In the genomic region with DNA sequence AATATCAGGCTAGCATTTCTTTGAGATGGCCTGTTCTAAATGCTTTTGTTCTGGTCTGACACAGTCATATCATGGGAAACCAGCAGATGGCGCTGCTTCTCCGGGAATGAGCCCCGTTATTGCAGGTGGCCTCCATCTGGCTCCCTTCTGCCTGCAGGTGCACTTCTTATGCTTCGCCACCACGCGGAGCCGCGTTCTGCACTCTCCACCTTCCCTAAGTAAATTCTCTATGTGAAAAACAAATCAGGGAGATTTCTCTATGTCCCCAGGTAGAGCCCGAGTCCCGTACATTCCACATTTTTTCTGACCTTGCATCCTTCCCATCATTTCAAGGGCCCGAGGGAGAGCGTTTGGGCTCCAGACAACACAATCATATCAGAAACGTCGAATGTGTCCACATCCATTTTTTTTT, we compare ENCODE assay signal across 8 cellular contexts. TPM values are rescaled to one million over a fixed set of nuclear protein-coding genes. Genes with fewer than 3 reads are reported as not detected.
DNase-seq lines count a peak whose midpoint lies in the region; ATAC-seq and TF ChIP-seq lines count a peak whose summit lies in the region.

No MANE protein-coding gene starts in this region.

- H2AFZ ChIP-seq in DND-41 (ENCODE audit: low read depth, low read length) (no peak overlapping the region), Karpas-422 (ENCODE audit: low read length) (no peak overlapping the region), PC-3 (ENCODE audit: low read length) (no peak overlapping the region)

- no peaks in the 10 kb centered on the region for H3K79me2 ChIP-seq in DND-41 (ENCODE audit: insufficient read depth, low read length)
- H3K79me2 ChIP-seq in Karpas-422 (ENCODE audit: low read length): no peaks in the 10 kb centered on the region
- H3K79me2 ChIP-seq in PC-3 (ENCODE audit: low read length): no peaks in the 10 kb centered on the region

- H3K27ac ChIP-seq in DND-41 (ENCODE audit: low read length) (no peak overlapping the region), Karpas-422 (ENCODE audit: low read length) (no peak overlapping the region), PC-3 (ENCODE audit: low read length) (no peak overlapping the region), esophagus squamous epithelium (no peak overlapping the region)

- TF ChIP-seq CTCF in DND-41 (IDR thresholded peaks at IDR 0.05; ENCODE audit: borderline replicate concordance, extremely low read depth, low read length, poor library complexity, severe bottlenecking) (peak; percentile 94), PC-3 (conservative IDR thresholded peaks at IDR 0.05; ENCODE audit: low read depth, low read length) (peak; percentile 97), esophagus squamous epithelium (IDR thresholded peaks at IDR 0.05) (peak; percentile 94 to 99 (median 98)), nephron (IDR thresholded peaks at IDR 0.05; ENCODE audit: unreplicated experiment in 3 of 3) (peak; percentile 99)

- intact Hi-C loops in PC-3 (cut with micrococcal nuclease) (loop anchor here (1.0 to 10.0 kb wide), 4 partner anchors 48 to 714 kb away; no protein-coding TSS in a partner anchor), esophagus squamous epithelium (cut with DNase I) (loop anchor here (5.0 kb wide), 1 partner anchor 431 kb away; no protein-coding TSS in a partner anchor)

- H3K4me2 ChIP-seq in DND-41 (ENCODE audit: insufficient read depth, low read length): no peak overlapping the region
- H3K4me2 ChIP-seq in Karpas-422 (ENCODE audit: low read depth, low read length, poor library complexity, severe bottlenecking): no peak overlapping the region
- no peak overlapping the region for H3K4me2 ChIP-seq in PC-3 (ENCODE audit: low read length)

- H3K9me3 ChIP-seq in DND-41 (ENCODE audit: insufficient read depth, low read length, severe bottlenecking): no peaks in the 10 kb centered on the region
- H3K9me3 ChIP-seq in Karpas-422 (ENCODE audit: low read length): no peaks in the 10 kb centered on the region
- no peaks in the 10 kb centered on the region for H3K9me3 ChIP-seq in PC-3 (ENCODE audit: low read length)
- H3K9me3 ChIP-seq in esophagus squamous epithelium: no peaks in the 10 kb centered on the region

- H3K9me3 Mint-ChIP-seq in nephron: no peaks in the 10 kb centered on the region

- H3K9me2 ChIP-seq in Karpas-422 (replicated peaks; ENCODE audit: insufficient read depth, low read length) (no peaks in the 10 kb centered on the region), PC-3 (replicated peaks; ENCODE audit: low read length) (no peaks in the 10 kb centered on the region)

- H3K36me3 ChIP-seq in DND-41 (ENCODE audit: insufficient read depth, low read length) (no peaks in the 10 kb centered on the region), Karpas-422 (ENCODE audit: insufficient read depth, low read length) (no peaks in the 10 kb centered on the region), PC-3 (ENCODE audit: low read depth, low read length) (no peaks in the 10 kb centered on the region), esophagus squamous epithelium (no peaks in the 10 kb centered on the region)

- no peaks in the 10 kb centered on the region for H4K20me1 ChIP-seq in DND-41 (ENCODE audit: insufficient read depth, low read length)
- H4K20me1 ChIP-seq in Karpas-422 (ENCODE audit: insufficient read depth, low read depth, low read length): no peaks in the 10 kb centered on the region
- H4K20me1 ChIP-seq in PC-3 (ENCODE audit: low read length): no peaks in the 10 kb centered on the region

- DNase-seq in DND-41: peak; percentile 86
- DNase-seq in Karpas-422: peak; percentile 98
- DNase-seq in PC-3: peak; percentile 90
- peak; percentile 84 for DNase-seq in activated T-cell treated with anti-CD3 and anti-CD28 coated beads for 4 hours
- peak; percentile 21 for DNase-seq in esophagus squamous epithelium (lab: John Stamatoyannopoulos, UW)
- peak; percentile 65 for DNase-seq in stimulated activated naive CD4-positive, alpha-beta T cell treated with Interleukin-2 at 50 U/mL for 16 hours (lab: John Stamatoyannopoulos, UW)

- H3F3A ChIP-seq in PC-3 (ENCODE audit: low read length, unreplicated experiment): no peaks in the 10 kb centered on the region

- H3K27ac Mint-ChIP-seq in nephron: peak overlapping the region in 1 of 3 experiments; percentile 11

- no peaks in the 10 kb centered on the region for H3K36me3 Mint-ChIP-seq in nephron (ENCODE audit: low read depth)

- TF ChIP-seq POLR2A in esophagus squamous epithelium (IDR thresholded peaks at IDR 0.05): no peak

- ATAC-seq in DND-41 (ENCODE audit: insufficient read depth, low read depth) (peak; percentile 99), GM21737 (IDR thresholded peaks at IDR 0.05; ENCODE audit: unreplicated experiment) (peak; percentile 73), PC-3 (peak; percentile 96)

- no TSS peak for BruUV-seq in PC-3 (replicated peaks; lab: Mats Ljungman, UMichigan)

- H3K4me1 Mint-ChIP-seq in nephron: no peaks in the 10 kb centered on the region

- CTCF ChIA-PET in PC-3 (lab: Charles Lee): no interaction called here

- no peak overlapping the region for H3K4me3 Mint-ChIP-seq in nephron

- H3K4me1 ChIP-seq in DND-41 (ENCODE audit: insufficient read depth, low read length) (no peaks in the 10 kb centered on the region), Karpas-422 (ENCODE audit: low read length) (peaks cover 9% of the 10 kb centered on the region), PC-3 (ENCODE audit: insufficient read depth, low read length) (no peaks in the 10 kb centered on the region), esophagus squamous epithelium (peaks cover 0 to 37% (median 4%) of the 10 kb centered on the region in 3 donors)

- H3K4me3 ChIP-seq in DND-41 (ENCODE audit: low read depth in 1 of 2, low read length in 2 of 2) (no peak overlapping the region), Karpas-422 (ENCODE audit: low read length) (no peak overlapping the region), PC-3 (ENCODE audit: low read length) (no peak overlapping the region), esophagus squamous epithelium (no peak overlapping the region)

- H3K9ac ChIP-seq in DND-41 (ENCODE audit: low read depth, low read length) (no peak overlapping the region), Karpas-422 (ENCODE audit: low read length) (no peak overlapping the region), PC-3 (ENCODE audit: low read length) (no peak overlapping the region)

- H3K27me3 ChIP-seq in DND-41 (ENCODE audit: insufficient read depth, low read length, poor library complexity) (no peaks in the 10 kb centered on the region), Karpas-422 (ENCODE audit: low read length) (no peaks in the 10 kb centered on the region), PC-3 (ENCODE audit: low read length) (no peaks in the 10 kb centered on the region), esophagus squamous epithelium (no peaks in the 10 kb centered on the region)

- POLR2A ChIA-PET in PC-3 (lab: Charles Lee; ENCODE audit: unreplicated experiment): no interaction called here

- WGBS in esophagus squamous epithelium, 2 donors: 11% methylated on average over 13 to 14 of the region's 14 CpGs

- H3K27me3 Mint-ChIP-seq in nephron (ENCODE audit: low read depth): peaks cover 6% of the 10 kb centered on the region

RNA-seq across cellular contexts. Expression of a gene that starts 26.2 kb away (rescaled TPM):
- 69.7 and 74.6 TPM in 2 replicates for total RNA-seq in Karpas-422 (2014; rRNA removed; shearing (Covaris generic); ENCODE audit: low replicate concordance)
- 60.0 and 64.3 TPM in 2 replicates for total RNA-seq in PC-3 (2014; rRNA removed)
- total RNA-seq in esophagus squamous epithelium: 10 to 100 TPM; 14.4 to 40.1 (median 32.6) TPM

RNA-seq across cellular contexts. Expression of a gene that starts 44.6 kb away (rescaled TPM):
- total RNA-seq in Karpas-422 (2014; rRNA removed; shearing (Covaris generic); ENCODE audit: low replicate concordance): 1.8 and 3.3 TPM in 2 replicates
- 1.2 and 3.5 TPM in 2 replicates for total RNA-seq in PC-3 (2014; rRNA removed)
- 10 to 100 TPM in 1 of 4 donors, 1 to 10 TPM in 3; 1.5 to 11.6 (median 5.5) TPM for total RNA-seq in esophagus squamous epithelium

Comparison
In these comparisons a context has a peak if more than half of its experiments do, and no peak if none do; other contexts are left out.
1. DNase-seq: peak in every context shown above with its lines; median percentile 98 in Karpas-422; 90 in PC-3; 86 in DND-41; 84 in activated T-cell treated with anti-CD3 and anti-CD28 coated beads for 4 hours; 65 in stimulated activated naive CD4-positive, alpha-beta T cell treated with Interleukin-2 at 50 U/mL for 16 hours; 21 in esophagus squamous epithelium.